14 cellular contexts compared by ENCODE assay signal in genomic region chr3:128313936-128314335, GRCh38.
DNase-seq lines count a peak whose midpoint lies in the region; ATAC-seq and TF ChIP-seq lines count a peak whose summit lies in the region.
"Had no signal": no experiment of that assay in that cellular context is flagged by ENCODE, and none has a peak within 500 bp of the region (broad histone marks: within the 10 kb centered on the region; RNA-seq: fewer than 3 reads in every experiment).

No MANE protein-coding gene starts in this region.

- H3K9me3 ChIP-seq in right atrium auricular region (no peaks in the 10 kb centered on the region), lung (ENCODE audit: control insufficient read depth in 2 of 2, insufficient read depth in 1 of 2, low read length in 1 of 2) (peaks cover 0 to 4% of the 10 kb centered on the region in 2 donors)
- H3K9me3 ChIP-seq: A549 had no signal

- no peak for TF ChIP-seq CTCF in right atrium auricular region (IDR thresholded peaks at IDR 0.05)
- no peak for TF ChIP-seq CTCF in lung (IDR thresholded peaks at IDR 0.05; ENCODE audit: control extremely low read depth, extremely low read depth)

- no peak overlapping the region for H3K27ac ChIP-seq in right atrium auricular region
- H3K27ac ChIP-seq in lung (ENCODE audit: low read depth in 1 of 2, low read length in 1 of 2): no peak overlapping the region
- H3K27ac ChIP-seq: A549 had no signal

- H3K4me3 ChIP-seq in right atrium auricular region (no peak overlapping the region), lung (no peak overlapping the region)
- H3K4me3 ChIP-seq: A549 had no signal

- peaks cover 0 to 31% of the 10 kb centered on the region in 2 donors for H3K4me1 ChIP-seq in right atrium auricular region
- H3K4me1 ChIP-seq in lung (ENCODE audit: control insufficient read depth in 2 of 2, insufficient read depth in 2 of 2, low read length in 2 of 2): peaks cover 0 to 3% of the 10 kb centered on the region in 2 donors
- H3K4me1 ChIP-seq: A549 had no signal

- DNase-seq in NCI-H2171 treated with DMSO at 0.1 percent for 48 hours (lab: John Stamatoyannopoulos, UW) (peak; percentile 35), NCI-H2171 (lab: John Stamatoyannopoulos, UW) (no peak), right atrium auricular region (ENCODE audit: low spot score) (peak; percentile 7), Right ventricle myocardium superior (no peak), lung (ENCODE audit: low spot score) (peak; percentile 15), glomerular visceral epithelial cell (ENCODE audit: extremely low spot score) (no peak)
- no peak for DNase-seq in stimulated activated CD8-positive, alpha-beta memory T cell treated with anti-CD3 and anti-CD28 coated beads, Interleukin-4, amount 100 ng/mL, for 48 hours
- DNase-seq: H7, Kasumi-1, NCI-H1436, NCI-H2029 treated with DMSO at 0.1 percent for 48 hours, NCI-H526 had no signal

- H3K36me3 ChIP-seq in right atrium auricular region (no peaks in the 10 kb centered on the region), lung (ENCODE audit: control insufficient read depth in 2 of 2, insufficient read depth in 2 of 2, low read length in 2 of 2) (no peaks in the 10 kb centered on the region)

- intact Hi-C loops in Right ventricle myocardium superior (cut with DNase I): no loop called here

- 46 to 78% methylated on average over 2 of the region's 2 CpGs for WGBS in lung, 2 donors

- no peaks in the 10 kb centered on the region for H3K27me3 ChIP-seq in right atrium auricular region
- H3K27me3 ChIP-seq in lung (ENCODE audit: control insufficient read depth, insufficient read depth): no peaks in the 10 kb centered on the region

- ATAC-seq in Right ventricle myocardium superior (ENCODE audit: poor library complexity) (no peak), lung (ENCODE audit: insufficient read depth, low FRiP score) (no peak)
- ATAC-seq: A549, HepG2 had no signal

Comparison
In these comparisons a context has a peak if more than half of its experiments do, and no peak if none do; other contexts are left out.
1. DNase-seq: peak in NCI-H2171 treated with DMSO at 0.1 percent for 48 hours (single experiment), right atrium auricular region (single experiment) and lung (single experiment); none in NCI-H2171 (single experiment), Right ventricle myocardium superior (single experiment), stimulated activated CD8-positive, alpha-beta memory T cell treated with anti-CD3 and anti-CD28 coated beads, Interleukin-4, amount 100 ng/mL, for 48 hours (single experiment) and glomerular visceral epithelial cell (single experiment).